14 cellular contexts compared by ENCODE assay signal in the genomic region with DNA sequence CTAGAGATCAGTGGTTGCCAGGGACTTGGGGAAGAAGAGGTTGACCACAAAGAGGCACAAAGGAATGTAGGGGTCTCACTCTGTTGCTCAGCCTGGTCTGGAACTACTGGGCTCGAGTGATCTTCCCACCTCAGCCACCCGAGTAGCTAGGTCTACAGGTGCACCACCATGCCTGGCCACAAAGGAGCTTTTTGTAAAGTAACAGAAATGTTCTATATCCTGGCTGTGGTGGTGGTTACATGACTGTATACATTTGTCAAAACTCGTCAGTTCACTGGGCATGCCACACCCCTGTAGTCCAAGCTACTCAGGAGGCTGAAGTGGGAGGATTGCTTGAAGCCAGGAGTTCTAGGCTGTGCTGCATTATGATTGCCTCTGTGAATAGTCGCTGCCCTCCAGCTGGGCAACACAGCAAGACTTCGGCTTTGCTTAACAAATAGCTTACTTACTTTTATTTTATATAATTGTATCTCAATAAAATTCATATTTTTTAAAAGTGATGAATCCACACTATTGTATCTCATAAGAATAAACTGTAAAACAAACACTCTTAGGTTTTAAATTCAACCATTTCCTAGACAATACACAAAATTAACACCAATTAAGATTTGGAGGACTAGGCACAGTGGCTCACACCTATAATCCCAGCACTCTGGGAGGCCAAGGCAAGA. TPM values are rescaled to one million over a fixed set of nuclear protein-coding genes. Genes with fewer than 3 reads are reported as not detected.
DNase-seq lines count a peak whose midpoint lies in the region; ATAC-seq lines count a peak whose summit lies in the region.
"Had no signal": no experiment of that assay in that cellular context is flagged by ENCODE, and none has a peak within 500 bp of the region (broad histone marks: within the 10 kb centered on the region; RNA-seq: fewer than 3 reads in every experiment).

No MANE protein-coding gene starts in this region.

- no peak overlapping the region for H3K4me3 Mint-ChIP-seq in activated CD4-positive, alpha-beta T cell treated with anti-CD3 and anti-CD28 coated beads for 36 hours
- peak overlapping the region; percentile 59 for H3K4me3 Mint-ChIP-seq in activated T-helper 17 cell treated with anti-CD3 and anti-CD28 coated beads, Interleukin-2, amount 50 U/mL, for 72 hours
- H3K4me3 Mint-ChIP-seq in naive thymus-derived CD4-positive, alpha-beta T cell = peak overlapping the region in 1 of 10 donors; percentile 57

- no peak overlapping the region for H3K9ac ChIP-seq in mesendoderm (ENCODE audit: low read length)

- no peak overlapping the region for H3K56ac ChIP-seq in mesendoderm (ENCODE audit: low read length)

- intact Hi-C loops in activated CD4-positive, alpha-beta T cell treated with anti-CD3 and anti-CD28 coated beads for 36 hours (cut with DNase I, micrococcal nuclease) = loop anchor here (10.0 kb wide), 2 partner anchors 415 to 815 kb away; a partner anchor contains a TSS
- intact Hi-C loops in naive thymus-derived CD4-positive, alpha-beta T cell (cut with micrococcal nuclease) = loop anchor here (10.0 kb wide), 2 partner anchors 815 to 1525 kb away; a partner anchor contains a TSS

- H3K23ac ChIP-seq in mesendoderm (ENCODE audit: low read length) = peak overlapping the region; percentile 12

- no peak overlapping the region for H2BK15ac ChIP-seq in mesendoderm (replicated peaks; ENCODE audit: low read depth)

- WGBS in mesendoderm (ENCODE audit: extremely low coverage, insufficient coverage, low lambda C conversion rate) = no CpG with 5 or more reads among the region's 5 CpGs

- DNase-seq in activated CD4-positive, alpha-beta T cell treated with anti-CD3 and anti-CD28 coated beads for 36 hours = peak; percentile 26
- DNase-seq in activated CD4-positive, alpha-beta T cell treated with anti-CD3 and anti-CD28 coated beads, Interleukin-2, amount 50 U/mL, for 48 hours = no peak
- DNase-seq in M059J (ENCODE audit: low read depth) = peak; percentile 30
- no peak for DNase-seq in mesendoderm
- no peak for DNase-seq in naive thymus-derived CD4-positive, alpha-beta T cell
- DNase-seq: DMS153; effector memory CD4-positive, alpha-beta T cell; NCI-H2081; pancreas; SJCRH30; thyroid gland had no signal

- no peaks in the 10 kb centered on the region for H3K36me3 ChIP-seq in mesendoderm (ENCODE audit: control insufficient read depth, insufficient read depth, low read length)
- H3K36me3 ChIP-seq in naive thymus-derived CD4-positive, alpha-beta T cell (ENCODE audit: control insufficient read depth in 2 of 3, insufficient read depth in 3 of 3, low read length in 3 of 3) = peaks cover 0 to 5% (median 0%) of the 10 kb centered on the region in 3 experiments
- H3K36me3 ChIP-seq: pancreas, thyroid gland had no signal

- H3K79me2 ChIP-seq in mesendoderm (ENCODE audit: control insufficient read depth, insufficient read depth, low read length) = peaks cover 69% of the 10 kb centered on the region

- H3K9me3 ChIP-seq in naive thymus-derived CD4-positive, alpha-beta T cell (ENCODE audit: control insufficient read depth in 2 of 3, low read length in 3 of 3) = no peaks in the 10 kb centered on the region
- H3K9me3 ChIP-seq: pancreas, SJCRH30, thyroid gland had no signal

- no peak overlapping the region for H2BK120ac ChIP-seq in mesendoderm (ENCODE audit: low read depth, low read length)

- no peak overlapping the region for H2AK5ac ChIP-seq in mesendoderm (ENCODE audit: low read length)

- no peak overlapping the region for H3K4me2 ChIP-seq in mesendoderm (ENCODE audit: low read length)

- no peak overlapping the region for H3K27ac Mint-ChIP-seq in activated CD4-positive, alpha-beta T cell treated with anti-CD3 and anti-CD28 coated beads for 36 hours
- no peak overlapping the region for H3K27ac Mint-ChIP-seq in activated T-helper 17 cell treated with anti-CD3 and anti-CD28 coated beads, Interleukin-2, amount 50 U/mL, for 72 hours
- H3K27ac Mint-ChIP-seq in naive thymus-derived CD4-positive, alpha-beta T cell = peak overlapping the region in 1 of 9 donors; percentile 65

- H3K9me3 Mint-ChIP-seq in activated CD4-positive, alpha-beta T cell treated with anti-CD3 and anti-CD28 coated beads for 36 hours (ENCODE audit: low read depth) = no peaks in the 10 kb centered on the region
- H3K9me3 Mint-ChIP-seq in activated T-helper 17 cell treated with anti-CD3 and anti-CD28 coated beads, Interleukin-2, amount 50 U/mL, for 72 hours = no peaks in the 10 kb centered on the region
- H3K9me3 Mint-ChIP-seq in naive thymus-derived CD4-positive, alpha-beta T cell = peaks cover 0 to 1% (median 0%) of the 10 kb centered on the region in 11 donors

- no peak overlapping the region for H4K8ac ChIP-seq in mesendoderm (ENCODE audit: low read depth, low read length)

- POLR2A ChIA-PET in activated CD4-positive, alpha-beta T cell treated with anti-CD3 and anti-CD28 coated beads for 36 hours (lab: Charles Lee) = interaction anchor here (0.6 to 0.7 kb wide), 3 partner anchors 43 to 1466 kb away, joined by 3 read pairs; a partner anchor contains a TSS
- POLR2A ChIA-PET in naive thymus-derived CD4-positive, alpha-beta T cell (lab: Charles Lee) = no interaction called here

- peaks cover 7% of the 10 kb centered on the region for H3K79me1 ChIP-seq in mesendoderm (ENCODE audit: low read length)

- H3K4me1 ChIP-seq in mesendoderm (ENCODE audit: control insufficient read depth, low read depth, low read length) = peaks cover 2% of the 10 kb centered on the region
- H3K4me1 ChIP-seq in naive thymus-derived CD4-positive, alpha-beta T cell (ENCODE audit: control insufficient read depth in 2 of 2, insufficient read depth in 2 of 2, low read length in 2 of 2) = peaks cover 4 to 10% of the 10 kb centered on the region in 2 donors

- H4K5ac ChIP-seq in mesendoderm (ENCODE audit: low read length) = no peak overlapping the region

- H3K4me1 Mint-ChIP-seq in activated CD4-positive, alpha-beta T cell treated with anti-CD3 and anti-CD28 coated beads for 36 hours = peaks cover 43% of the 10 kb centered on the region
- H3K4me1 Mint-ChIP-seq in activated T-helper 17 cell treated with anti-CD3 and anti-CD28 coated beads, Interleukin-2, amount 50 U/mL, for 72 hours = peaks cover 25% of the 10 kb centered on the region
- H3K4me1 Mint-ChIP-seq in naive thymus-derived CD4-positive, alpha-beta T cell = peaks cover 8 to 56% (median 48%) of the 10 kb centered on the region in 7 donors

- no peak overlapping the region for H3K4ac ChIP-seq in mesendoderm (ENCODE audit: low read depth, low read length)

- H3K18ac ChIP-seq in mesendoderm (ENCODE audit: low read length) = no peak overlapping the region

- peaks cover 12% of the 10 kb centered on the region for H3K36me3 Mint-ChIP-seq in activated CD4-positive, alpha-beta T cell treated with anti-CD3 and anti-CD28 coated beads for 36 hours (ENCODE audit: low read depth)
- H3K36me3 Mint-ChIP-seq in activated T-helper 17 cell treated with anti-CD3 and anti-CD28 coated beads, Interleukin-2, amount 50 U/mL, for 72 hours (ENCODE audit: low read depth) = no peaks in the 10 kb centered on the region
- H3K36me3 Mint-ChIP-seq in naive thymus-derived CD4-positive, alpha-beta T cell = peaks cover 0 to 13% (median 0%) of the 10 kb centered on the region in 5 donors

- no peak overlapping the region for H3K27ac ChIP-seq in mesendoderm (ENCODE audit: low read depth, low read length)
- no peak overlapping the region for H3K27ac ChIP-seq in naive thymus-derived CD4-positive, alpha-beta T cell (ENCODE audit: low read depth, low read length)
- H3K27ac ChIP-seq: pancreas, SJCRH30, thyroid gland had no signal

- peak; percentile 43 for ATAC-seq in activated CD4-positive, alpha-beta T cell treated with anti-CD3 and anti-CD28 coated beads for 36 hours
- peak; percentile 36 for ATAC-seq in activated T-helper 17 cell treated with anti-CD3 and anti-CD28 coated beads, Interleukin-2, amount 50 U/mL, for 72 hours (replicated peaks)
- ATAC-seq in naive thymus-derived CD4-positive, alpha-beta T cell = no peak
- no peak for ATAC-seq in GM19023 (IDR thresholded peaks at IDR 0.05; ENCODE audit: unreplicated experiment)
- no peak for ATAC-seq in GM21737 (IDR thresholded peaks at IDR 0.05; ENCODE audit: unreplicated experiment)
- ATAC-seq: pancreas had no signal

- no peaks in the 10 kb centered on the region for H3K27me3 ChIP-seq in mesendoderm (ENCODE audit: insufficient read depth, low read length, poor library complexity)
- no peaks in the 10 kb centered on the region for H3K27me3 ChIP-seq in naive thymus-derived CD4-positive, alpha-beta T cell (ENCODE audit: control insufficient read depth in 2 of 2, insufficient read depth in 2 of 2, low read length in 2 of 2)
- H3K27me3 ChIP-seq: pancreas, SJCRH30, thyroid gland had no signal

- H2BK5ac ChIP-seq in mesendoderm (ENCODE audit: low read length) = no peak overlapping the region

- no peak overlapping the region for H3K4me3 ChIP-seq in mesendoderm (ENCODE audit: low read length)
- no peak overlapping the region for H3K4me3 ChIP-seq in naive thymus-derived CD4-positive, alpha-beta T cell (ENCODE audit: low read length)
- H3K4me3 ChIP-seq: pancreas, SJCRH30, thyroid gland had no signal

- CTCF ChIA-PET in activated CD4-positive, alpha-beta T cell treated with anti-CD3 and anti-CD28 coated beads for 36 hours (lab: Charles Lee) = interaction anchor here (1.0 to 2.0 kb wide), 2 partner anchors 18 to 38 kb away, joined by 3 to 9 read pairs; no protein-coding TSS in a partner anchor
- CTCF ChIA-PET in naive thymus-derived CD4-positive, alpha-beta T cell (lab: Charles Lee) = interaction anchor here (1.1 kb wide), 1 partner anchor 9 kb away, joined by 3 read pairs; no protein-coding TSS in a partner anchor

- no peaks in the 10 kb centered on the region for H3K27me3 Mint-ChIP-seq in activated CD4-positive, alpha-beta T cell treated with anti-CD3 and anti-CD28 coated beads for 36 hours
- H3K27me3 Mint-ChIP-seq in activated T-helper 17 cell treated with anti-CD3 and anti-CD28 coated beads, Interleukin-2, amount 50 U/mL, for 72 hours = no peaks in the 10 kb centered on the region
- no peaks in the 10 kb centered on the region for H3K27me3 Mint-ChIP-seq in naive thymus-derived CD4-positive, alpha-beta T cell

RNA-seq across cellular contexts. Expression of a gene that starts 5.0 kb away (rescaled TPM):
- 100 to 1,000 TPM in 1 of 2 experiments, 10 to 100 TPM in 1; 79.5 to 112 TPM for total RNA-seq in activated CD4-positive, alpha-beta T cell treated with anti-CD3 and anti-CD28 coated beads for 36 hours
- total RNA-seq in M059J (2014; rRNA removed; shearing (Covaris generic)) = 131 and 134 TPM in 2 replicates
- total RNA-seq in activated T-helper 17 cell treated with anti-CD3 and anti-CD28 coated beads, Interleukin-2, amount 50 U/mL, for 72 hours = 10 to 100 TPM; 58.3 to 83.9 TPM
- 226 TPM for polyA plus RNA-seq in mesendoderm (2013, experiment 1 of 2)
- polyA plus RNA-seq in mesendoderm (2013, experiment 2 of 2) = 227 TPM
- 10 to 100 TPM; 11.0 to 58.1 (median 13.5) TPM for total RNA-seq in naive thymus-derived CD4-positive, alpha-beta T cell
- 10 to 100 TPM; 40.4 to 48.7 TPM for polyA plus RNA-seq in naive thymus-derived CD4-positive, alpha-beta T cell

RNA-seq across cellular contexts. Expression of a gene that starts 5.6 kb away (rescaled TPM):
- total RNA-seq in activated CD4-positive, alpha-beta T cell treated with anti-CD3 and anti-CD28 coated beads for 36 hours = 10 to 100 TPM; 73.6 to 95.9 TPM
- total RNA-seq in M059J (2014; rRNA removed; shearing (Covaris generic)) = 18.7 and 28.1 TPM in 2 replicates
- total RNA-seq in activated T-helper 17 cell treated with anti-CD3 and anti-CD28 coated beads, Interleukin-2, amount 50 U/mL, for 72 hours = 10 to 100 TPM; 74.5 to 76.9 TPM
- polyA plus RNA-seq in mesendoderm (2013, experiment 1 of 2) = 101 TPM
- 96.3 TPM for polyA plus RNA-seq in mesendoderm (2013, experiment 2 of 2)
- total RNA-seq in naive thymus-derived CD4-positive, alpha-beta T cell = 10 to 100 TPM in 1 of 5 experiments, 1 to 10 TPM in 1, under 1 TPM in 3; 0.61 to 41.9 (median 1.00) TPM
- polyA plus RNA-seq in naive thymus-derived CD4-positive, alpha-beta T cell = under 1 TPM; 0.07 to 0.55 TPM

RNA-seq across cellular contexts. Expression of a gene that starts 43.3 kb away (rescaled TPM):
- total RNA-seq in activated CD4-positive, alpha-beta T cell treated with anti-CD3 and anti-CD28 coated beads for 36 hours = 10 to 100 TPM; 21.3 to 22.7 TPM
- total RNA-seq in M059J (2014; rRNA removed; shearing (Covaris generic)) = 17.0 and 35.7 TPM in 2 replicates
- 10 to 100 TPM; 20.9 to 26.8 TPM for total RNA-seq in activated T-helper 17 cell treated with anti-CD3 and anti-CD28 coated beads, Interleukin-2, amount 50 U/mL, for 72 hours
- 30.2 TPM for polyA plus RNA-seq in mesendoderm (2013, experiment 1 of 2)
- 30.3 TPM for polyA plus RNA-seq in mesendoderm (2013, experiment 2 of 2)
- total RNA-seq in naive thymus-derived CD4-positive, alpha-beta T cell = 10 to 100 TPM; 13.1 to 25.2 (median 22.4) TPM
- 1 to 10 TPM; 6.7 to 8.6 TPM for polyA plus RNA-seq in naive thymus-derived CD4-positive, alpha-beta T cell

RNA-seq across cellular contexts. Expression of a gene that starts 59.9 kb away (rescaled TPM):
- 10 to 100 TPM; 17.4 to 18.3 TPM for total RNA-seq in activated CD4-positive, alpha-beta T cell treated with anti-CD3 and anti-CD28 coated beads for 36 hours
- total RNA-seq in M059J (2014; rRNA removed; shearing (Covaris generic)) = 15.6 and 21.8 TPM in 2 replicates
- 10 to 100 TPM; 16.1 to 21.6 TPM for total RNA-seq in activated T-helper 17 cell treated with anti-CD3 and anti-CD28 coated beads, Interleukin-2, amount 50 U/mL, for 72 hours
- polyA plus RNA-seq in mesendoderm (2013, experiment 1 of 2) = 14.9 TPM
- 14.4 TPM for polyA plus RNA-seq in mesendoderm (2013, experiment 2 of 2)
- total RNA-seq in naive thymus-derived CD4-positive, alpha-beta T cell = 10 to 100 TPM in 4 of 5 experiments, 1 to 10 TPM in 1; 8.3 to 21.9 (median 19.2) TPM
- polyA plus RNA-seq in naive thymus-derived CD4-positive, alpha-beta T cell = 10 to 100 TPM; 14.8 to 19.1 TPM

Comparison
In these comparisons a context has a peak if more than half of its experiments do, and no peak if none do; other contexts are left out.
1. DNase-seq: peak in activated CD4-positive, alpha-beta T cell treated with anti-CD3 and anti-CD28 coated beads for 36 hours (single experiment) and M059J (single experiment); none in activated CD4-positive, alpha-beta T cell treated with anti-CD3 and anti-CD28 coated beads, Interleukin-2, amount 50 U/mL, for 48 hours (0 of 2), mesendoderm (single experiment) and naive thymus-derived CD4-positive, alpha-beta T cell (0 of 9).
2. ATAC-seq: peak in activated CD4-positive, alpha-beta T cell treated with anti-CD3 and anti-CD28 coated beads for 36 hours (single experiment) and activated T-helper 17 cell treated with anti-CD3 and anti-CD28 coated beads, Interleukin-2, amount 50 U/mL, for 72 hours (single experiment); none in naive thymus-derived CD4-positive, alpha-beta T cell (single experiment), GM19023 (single experiment) and GM21737 (single experiment).